ENCODE assay signal across 18 cellular contexts in genomic region chr4:132218406-132218805, GRCh38.
"Had no signal": no experiment of that assay in that cellular context is flagged by ENCODE, and none has a peak within 500 bp of the region (broad histone marks: within the 10 kb centered on the region; RNA-seq: fewer than 3 reads in every experiment).

No MANE protein-coding gene starts in this region.

- H3K36me3 ChIP-seq: ascending aorta, gastroesophageal sphincter, lower lobe of right lung, right atrium auricular region, stomach, thoracic aorta had no signal

- H3K36me3 Mint-ChIP-seq: activated naive CD8-positive, alpha-beta T cell treated with anti-CD3 and anti-CD28 coated beads, Interleukin-2, amount 10 ng/mL, durations not matched to agents 7 days and 5 days; naive B cell had no signal

- H3K27me3 Mint-ChIP-seq: activated naive CD8-positive, alpha-beta T cell treated with anti-CD3 and anti-CD28 coated beads, Interleukin-2, amount 10 ng/mL, durations not matched to agents 7 days and 5 days; naive B cell; T-helper 17 cell had no signal

- DNase-seq: activated CD4-positive, alpha-beta T cell treated with anti-CD3 and anti-CD28 coated beads, Interleukin-2, amount 50 U/mL, for 48 hours; activated gamma-delta T cell treated with Interleukin-2 at 50 U/mL for 16 hours; activated naive CD8-positive, alpha-beta T cell treated with anti-CD3 and anti-CD28 coated beads, Interleukin-2, amount 10 ng/mL, durations not matched to agents 7 days and 5 days; activated T-cell treated with anti-CD3 and anti-CD28 coated beads, Interleukin-2, amount 50 U/mL, for 72 hours; central memory CD4-positive, alpha-beta T cell; effector CD4-positive, alpha-beta T cell; lower lobe of right lung; naive B cell; posterior cingulate gyrus; stimulated activated CD4-positive, alpha-beta T cell treated with anti-CD3 and anti-CD28 coated beads, Interleukin-4, amount 100 ng/mL, for 4 hours; stomach; T-helper 17 cell had no signal

- ATAC-seq: activated T-cell treated with anti-CD3 and anti-CD28 coated beads, Interleukin-2, amount 50 U/mL, for 72 hours; gastroesophageal sphincter; lower lobe of right lung; T-helper 17 cell had no signal

- H3K27ac Mint-ChIP-seq: activated naive CD8-positive, alpha-beta T cell treated with anti-CD3 and anti-CD28 coated beads, Interleukin-2, amount 10 ng/mL, durations not matched to agents 7 days and 5 days; activated T-cell treated with anti-CD3 and anti-CD28 coated beads, Interleukin-2, amount 50 U/mL, for 72 hours; naive B cell; T-helper 17 cell had no signal

- H3K4me1 Mint-ChIP-seq: activated naive CD8-positive, alpha-beta T cell treated with anti-CD3 and anti-CD28 coated beads, Interleukin-2, amount 10 ng/mL, durations not matched to agents 7 days and 5 days; naive B cell; T-helper 17 cell had no signal

- H3K27ac ChIP-seq: ascending aorta, coronary artery, gastroesophageal sphincter, lower lobe of right lung, right atrium auricular region, skin epidermis, stomach, thoracic aorta had no signal

- H3K27me3 ChIP-seq: ascending aorta, gastroesophageal sphincter, right atrium auricular region, stomach had no signal

- H3K4me3 ChIP-seq: ascending aorta, coronary artery, gastroesophageal sphincter, lower lobe of right lung, right atrium auricular region, skin epidermis, stomach, thoracic aorta had no signal

- H3K4me1 ChIP-seq: ascending aorta, gastroesophageal sphincter, lower lobe of right lung, right atrium auricular region, stomach had no signal

- H3K9me3 ChIP-seq: ascending aorta, gastroesophageal sphincter, lower lobe of right lung, right atrium auricular region, stomach, thoracic aorta had no signal

- H3K4me3 Mint-ChIP-seq: activated naive CD8-positive, alpha-beta T cell treated with anti-CD3 and anti-CD28 coated beads, Interleukin-2, amount 10 ng/mL, durations not matched to agents 7 days and 5 days; activated T-cell treated with anti-CD3 and anti-CD28 coated beads, Interleukin-2, amount 50 U/mL, for 72 hours; naive B cell; T-helper 17 cell had no signal
